In the genomic region with DNA sequence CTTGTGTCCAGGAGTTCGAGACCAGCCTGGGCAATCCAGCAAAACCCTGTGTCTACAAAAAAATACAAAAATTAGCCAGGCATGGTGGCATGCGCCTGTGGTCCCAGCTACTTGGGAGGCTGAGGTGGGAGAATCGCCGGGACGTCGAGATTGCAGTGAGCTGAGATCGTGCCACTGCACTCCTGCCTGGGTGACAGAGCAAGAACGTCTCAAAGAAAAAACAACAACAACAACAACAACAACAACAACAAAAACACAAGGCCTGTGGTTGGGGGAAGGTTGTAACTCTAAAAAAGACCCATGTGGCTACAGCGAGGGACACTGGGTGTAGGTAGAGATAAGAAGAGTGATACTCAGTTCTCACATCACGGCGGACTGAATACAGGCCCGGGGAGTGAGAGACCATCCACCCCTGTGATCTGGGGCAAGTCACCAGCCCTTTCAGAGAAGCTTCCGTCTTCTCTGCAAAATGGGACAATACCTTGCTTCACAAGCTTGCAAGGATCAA, we compare ENCODE assay signal across 1 cellular context.
TF ChIP-seq lines count a peak whose summit lies in the region.

No MANE protein-coding gene starts in this region.

TF ChIP-seq in WTC11, 78 proteins besides CTCF, POLR2A, EP300 and RAD21:
- TF ChIP-seq, protein P1, sequence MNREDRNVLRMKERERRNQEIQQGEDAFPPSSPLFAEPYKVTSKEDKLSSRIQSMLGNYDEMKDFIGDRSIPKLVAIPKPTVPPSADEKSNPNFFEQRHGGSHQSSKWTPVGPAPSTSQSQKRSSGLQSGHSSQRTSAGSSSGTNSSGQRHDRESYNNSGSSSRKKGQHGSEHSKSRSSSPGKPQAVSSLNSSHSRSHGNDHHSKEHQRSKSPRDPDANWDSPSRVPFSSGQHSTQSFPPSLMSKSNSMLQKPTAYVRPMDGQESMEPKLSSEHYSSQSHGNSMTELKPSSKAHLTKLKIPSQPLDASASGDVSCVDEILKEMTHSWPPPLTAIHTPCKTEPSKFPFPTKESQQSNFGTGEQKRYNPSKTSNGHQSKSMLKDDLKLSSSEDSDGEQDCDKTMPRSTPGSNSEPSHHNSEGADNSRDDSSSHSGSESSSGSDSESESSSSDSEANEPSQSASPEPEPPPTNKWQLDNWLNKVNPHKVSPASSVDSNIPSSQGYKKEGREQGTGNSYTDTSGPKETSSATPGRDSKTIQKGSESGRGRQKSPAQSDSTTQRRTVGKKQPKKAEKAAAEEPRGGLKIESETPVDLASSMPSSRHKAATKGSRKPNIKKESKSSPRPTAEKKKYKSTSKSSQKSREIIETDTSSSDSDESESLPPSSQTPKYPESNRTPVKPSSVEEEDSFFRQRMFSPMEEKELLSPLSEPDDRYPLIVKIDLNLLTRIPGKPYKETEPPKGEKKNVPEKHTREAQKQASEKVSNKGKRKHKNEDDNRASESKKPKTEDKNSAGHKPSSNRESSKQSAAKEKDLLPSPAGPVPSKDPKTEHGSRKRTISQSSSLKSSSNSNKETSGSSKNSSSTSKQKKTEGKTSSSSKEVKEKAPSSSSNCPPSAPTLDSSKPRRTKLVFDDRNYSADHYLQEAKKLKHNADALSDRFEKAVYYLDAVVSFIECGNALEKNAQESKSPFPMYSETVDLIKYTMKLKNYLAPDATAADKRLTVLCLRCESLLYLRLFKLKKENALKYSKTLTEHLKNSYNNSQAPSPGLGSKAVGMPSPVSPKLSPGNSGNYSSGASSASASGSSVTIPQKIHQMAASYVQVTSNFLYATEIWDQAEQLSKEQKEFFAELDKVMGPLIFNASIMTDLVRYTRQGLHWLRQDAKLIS (CRISPR knock-in tag; IDR thresholded peaks at IDR 0.05; ENCODE audit: borderline replicate concordance) = no peak
- TF ChIP-seq, protein P2, sequence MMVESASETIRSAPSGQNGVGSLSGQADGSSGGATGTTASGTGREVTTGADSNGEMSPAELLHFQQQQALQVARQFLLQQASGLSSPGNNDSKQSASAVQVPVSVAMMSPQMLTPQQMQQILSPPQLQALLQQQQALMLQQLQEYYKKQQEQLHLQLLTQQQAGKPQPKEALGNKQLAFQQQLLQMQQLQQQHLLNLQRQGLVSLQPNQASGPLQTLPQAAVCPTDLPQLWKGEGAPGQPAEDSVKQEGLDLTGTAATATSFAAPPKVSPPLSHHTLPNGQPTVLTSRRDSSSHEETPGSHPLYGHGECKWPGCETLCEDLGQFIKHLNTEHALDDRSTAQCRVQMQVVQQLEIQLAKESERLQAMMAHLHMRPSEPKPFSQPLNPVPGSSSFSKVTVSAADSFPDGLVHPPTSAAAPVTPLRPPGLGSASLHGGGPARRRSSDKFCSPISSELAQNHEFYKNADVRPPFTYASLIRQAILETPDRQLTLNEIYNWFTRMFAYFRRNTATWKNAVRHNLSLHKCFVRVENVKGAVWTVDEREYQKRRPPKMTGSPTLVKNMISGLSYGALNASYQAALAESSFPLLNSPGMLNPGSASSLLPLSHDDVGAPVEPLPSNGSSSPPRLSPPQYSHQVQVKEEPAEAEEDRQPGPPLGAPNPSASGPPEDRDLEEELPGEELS (CRISPR knock-in tag; IDR thresholded peaks at IDR 0.05) = no peak
- TF ChIP-seq TEAD4 (CRISPR knock-in tag; IDR thresholded peaks at IDR 0.05) (no peak), ZNF219 (CRISPR knock-in tag; IDR thresholded peaks at IDR 0.05; ENCODE audit: borderline replicate concordance) (no peak), ELF4 (CRISPR knock-in tag; IDR thresholded peaks at IDR 0.05; ENCODE audit: low read depth) (no peak), JAZF1 (CRISPR knock-in tag; IDR thresholded peaks at IDR 0.05) (no peak), TP53 (CRISPR knock-in tag; IDR thresholded peaks at IDR 0.05) (no peak), FOXJ3 (CRISPR knock-in tag; IDR thresholded peaks at IDR 0.05; ENCODE audit: borderline replicate concordance) (no peak), SOX15 (CRISPR knock-in tag; IDR thresholded peaks at IDR 0.05) (no peak), NR3C1 (CRISPR knock-in tag; conservative IDR thresholded peaks at IDR 0.05; ENCODE audit: low read depth) (no peak), SP1 (CRISPR knock-in tag; conservative IDR thresholded peaks at IDR 0.05) (no peak), ZNF121 (CRISPR knock-in tag; IDR thresholded peaks at IDR 0.05) (no peak), CREM (CRISPR knock-in tag; IDR thresholded peaks at IDR 0.05) (no peak), ESRRA (CRISPR knock-in tag; IDR thresholded peaks at IDR 0.05; ENCODE audit: borderline replicate concordance) (no peak)
- TF ChIP-seq, protein P3, sequence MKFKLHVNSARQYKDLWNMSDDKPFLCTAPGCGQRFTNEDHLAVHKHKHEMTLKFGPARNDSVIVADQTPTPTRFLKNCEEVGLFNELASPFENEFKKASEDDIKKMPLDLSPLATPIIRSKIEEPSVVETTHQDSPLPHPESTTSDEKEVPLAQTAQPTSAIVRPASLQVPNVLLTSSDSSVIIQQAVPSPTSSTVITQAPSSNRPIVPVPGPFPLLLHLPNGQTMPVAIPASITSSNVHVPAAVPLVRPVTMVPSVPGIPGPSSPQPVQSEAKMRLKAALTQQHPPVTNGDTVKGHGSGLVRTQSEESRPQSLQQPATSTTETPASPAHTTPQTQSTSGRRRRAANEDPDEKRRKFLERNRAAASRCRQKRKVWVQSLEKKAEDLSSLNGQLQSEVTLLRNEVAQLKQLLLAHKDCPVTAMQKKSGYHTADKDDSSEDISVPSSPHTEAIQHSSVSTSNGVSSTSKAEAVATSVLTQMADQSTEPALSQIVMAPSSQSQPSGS (CRISPR knock-in tag; IDR thresholded peaks at IDR 0.05; ENCODE audit: borderline replicate concordance, low read depth) = no peak
- TF ChIP-seq, protein P4, sequence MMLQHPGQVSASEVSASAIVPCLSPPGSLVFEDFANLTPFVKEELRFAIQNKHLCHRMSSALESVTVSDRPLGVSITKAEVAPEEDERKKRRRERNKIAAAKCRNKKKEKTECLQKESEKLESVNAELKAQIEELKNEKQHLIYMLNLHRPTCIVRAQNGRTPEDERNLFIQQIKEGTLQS (CRISPR knock-in tag; conservative IDR thresholded peaks at IDR 0.05) = no peak
- TF ChIP-seq, protein P5, sequence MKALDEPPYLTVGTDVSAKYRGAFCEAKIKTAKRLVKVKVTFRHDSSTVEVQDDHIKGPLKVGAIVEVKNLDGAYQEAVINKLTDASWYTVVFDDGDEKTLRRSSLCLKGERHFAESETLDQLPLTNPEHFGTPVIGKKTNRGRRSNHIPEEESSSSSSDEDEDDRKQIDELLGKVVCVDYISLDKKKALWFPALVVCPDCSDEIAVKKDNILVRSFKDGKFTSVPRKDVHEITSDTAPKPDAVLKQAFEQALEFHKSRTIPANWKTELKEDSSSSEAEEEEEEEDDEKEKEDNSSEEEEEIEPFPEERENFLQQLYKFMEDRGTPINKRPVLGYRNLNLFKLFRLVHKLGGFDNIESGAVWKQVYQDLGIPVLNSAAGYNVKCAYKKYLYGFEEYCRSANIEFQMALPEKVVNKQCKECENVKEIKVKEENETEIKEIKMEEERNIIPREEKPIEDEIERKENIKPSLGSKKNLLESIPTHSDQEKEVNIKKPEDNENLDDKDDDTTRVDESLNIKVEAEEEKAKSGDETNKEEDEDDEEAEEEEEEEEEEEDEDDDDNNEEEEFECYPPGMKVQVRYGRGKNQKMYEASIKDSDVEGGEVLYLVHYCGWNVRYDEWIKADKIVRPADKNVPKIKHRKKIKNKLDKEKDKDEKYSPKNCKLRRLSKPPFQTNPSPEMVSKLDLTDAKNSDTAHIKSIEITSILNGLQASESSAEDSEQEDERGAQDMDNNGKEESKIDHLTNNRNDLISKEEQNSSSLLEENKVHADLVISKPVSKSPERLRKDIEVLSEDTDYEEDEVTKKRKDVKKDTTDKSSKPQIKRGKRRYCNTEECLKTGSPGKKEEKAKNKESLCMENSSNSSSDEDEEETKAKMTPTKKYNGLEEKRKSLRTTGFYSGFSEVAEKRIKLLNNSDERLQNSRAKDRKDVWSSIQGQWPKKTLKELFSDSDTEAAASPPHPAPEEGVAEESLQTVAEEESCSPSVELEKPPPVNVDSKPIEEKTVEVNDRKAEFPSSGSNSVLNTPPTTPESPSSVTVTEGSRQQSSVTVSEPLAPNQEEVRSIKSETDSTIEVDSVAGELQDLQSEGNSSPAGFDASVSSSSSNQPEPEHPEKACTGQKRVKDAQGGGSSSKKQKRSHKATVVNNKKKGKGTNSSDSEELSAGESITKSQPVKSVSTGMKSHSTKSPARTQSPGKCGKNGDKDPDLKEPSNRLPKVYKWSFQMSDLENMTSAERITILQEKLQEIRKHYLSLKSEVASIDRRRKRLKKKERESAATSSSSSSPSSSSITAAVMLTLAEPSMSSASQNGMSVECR (CRISPR knock-in tag; IDR thresholded peaks at IDR 0.05; ENCODE audit: borderline replicate concordance) = no peak
- TF ChIP-seq, protein P6, sequence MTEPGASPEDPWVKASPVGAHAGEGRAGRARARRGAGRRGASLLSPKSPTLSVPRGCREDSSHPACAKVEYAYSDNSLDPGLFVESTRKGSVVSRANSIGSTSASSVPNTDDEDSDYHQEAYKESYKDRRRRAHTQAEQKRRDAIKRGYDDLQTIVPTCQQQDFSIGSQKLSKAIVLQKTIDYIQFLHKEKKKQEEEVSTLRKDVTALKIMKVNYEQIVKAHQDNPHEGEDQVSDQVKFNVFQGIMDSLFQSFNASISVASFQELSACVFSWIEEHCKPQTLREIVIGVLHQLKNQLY (CRISPR knock-in tag; IDR thresholded peaks at IDR 0.05) = no peak
